Comparison of ENCODE assay signal across 9 cellular contexts in genomic region chr12:96070670-96071279, GRCh38. TPM values are rescaled to one million over a fixed set of nuclear protein-coding genes. Genes with fewer than 3 reads are reported as not detected.
DNase-seq lines count a peak whose midpoint lies in the region; ATAC-seq and TF ChIP-seq lines count a peak whose summit lies in the region.
"Had no signal": no experiment of that assay in that cellular context is flagged by ENCODE, and none has a peak within 500 bp of the region (broad histone marks: within the 10 kb centered on the region; RNA-seq: fewer than 3 reads in every experiment).

No MANE protein-coding gene starts in this region.

- peak; percentile 60 for ATAC-seq in GM18909 (IDR thresholded peaks at IDR 0.05; ENCODE audit: poor library complexity, unreplicated experiment)
- ATAC-seq in stimulated activated naive CD8-positive, alpha-beta T cell treated with anti-CD3 and anti-CD28 coated beads, Interleukin-15, amount 100 ng/mL, for 72 hours: peak; percentile 63

- H3K27ac ChIP-seq in endodermal cell (ENCODE audit: low read depth, low read length): peak overlapping the region; percentile 94
- no peak overlapping the region for H3K27ac ChIP-seq in uterus

- no peak for TF ChIP-seq POLR2A in uterus (IDR thresholded peaks at IDR 0.05)

- DNase-seq in BE2C (peak; percentile 21), NCI-H146 treated with DMSO at 0.1 percent for 48 hours (lab: John Stamatoyannopoulos, UW; ENCODE audit: unreplicated experiment) (peak; percentile 79), endodermal cell (peak; percentile 82), SKM-1 treated with dmso at 0.1 percent for 144 hours (lab: John Stamatoyannopoulos, UW; ENCODE audit: unreplicated experiment) (no peak), AG08395 (ENCODE audit: low spot score) (no peak), uterus (no peak)
- DNase-seq in stimulated activated naive CD8-positive, alpha-beta T cell treated with anti-CD3 and anti-CD28 coated beads, Interleukin-15, amount 100 ng/mL, for 72 hours: no peak

- H3K36me3 ChIP-seq in BE2C (no peaks in the 10 kb centered on the region), endodermal cell (ENCODE audit: control insufficient read depth, insufficient read depth, low read length) (no peaks in the 10 kb centered on the region), uterus (no peaks in the 10 kb centered on the region)

- no peaks in the 10 kb centered on the region for H3K4me1 ChIP-seq in BE2C
- H3K4me1 ChIP-seq in endodermal cell (ENCODE audit: control insufficient read depth, insufficient read depth, low read length): peaks cover 13% of the 10 kb centered on the region
- H3K4me1 ChIP-seq in uterus: no peaks in the 10 kb centered on the region

- H3K9me3 ChIP-seq in BE2C: no peaks in the 10 kb centered on the region
- no peaks in the 10 kb centered on the region for H3K9me3 ChIP-seq in endodermal cell (ENCODE audit: control insufficient read depth, low read length)
- H3K9me3 ChIP-seq in uterus: no peaks in the 10 kb centered on the region

- WGBS in endodermal cell (ENCODE audit: insufficient coverage in 1 of 2, insufficient read length in 1 of 2), 2 experiments: 40 to 62% methylated on average over 5 to 7 of the region's 7 CpGs

- intact Hi-C loops in uterus (cut with DNase I; ENCODE audit: low total_unique reads): loop anchor here (10.0 kb wide), 1 partner anchor 94 kb away; no protein-coding TSS in a partner anchor

- H3K9me3 Mint-ChIP-seq in endodermal cell: peaks cover 3% of the 10 kb centered on the region
- no peaks in the 10 kb centered on the region for H3K9me3 Mint-ChIP-seq in stimulated activated naive CD8-positive, alpha-beta T cell treated with anti-CD3 and anti-CD28 coated beads, Interleukin-15, amount 100 ng/mL, for 72 hours

- H3K36me3 Mint-ChIP-seq in endodermal cell (ENCODE audit: low read depth): no peaks in the 10 kb centered on the region
- H3K36me3 Mint-ChIP-seq: activated naive CD8-positive, alpha-beta T cell had no signal

- H3K27me3 Mint-ChIP-seq in endodermal cell (ENCODE audit: insufficient read depth): no peaks in the 10 kb centered on the region
- no peaks in the 10 kb centered on the region for H3K27me3 Mint-ChIP-seq in stimulated activated naive CD8-positive, alpha-beta T cell treated with anti-CD3 and anti-CD28 coated beads, Interleukin-15, amount 100 ng/mL, for 72 hours
- H3K27me3 Mint-ChIP-seq: activated naive CD8-positive, alpha-beta T cell had no signal

- H3K27ac Mint-ChIP-seq in endodermal cell: no peak overlapping the region
- no peak overlapping the region for H3K27ac Mint-ChIP-seq in stimulated activated naive CD8-positive, alpha-beta T cell treated with anti-CD3 and anti-CD28 coated beads, Interleukin-15, amount 100 ng/mL, for 72 hours
- H3K27ac Mint-ChIP-seq: activated naive CD8-positive, alpha-beta T cell had no signal

- TF ChIP-seq CTCF in BE2C (IDR thresholded peaks at IDR 0.05; ENCODE audit: low read depth, low read length) (peak; percentile 37; the same call in 1 of the 2 replicates), endodermal cell (conservative IDR thresholded peaks at IDR 0.05) (peak; percentile 66), uterus (IDR thresholded peaks at IDR 0.05) (no peak)

- H3K9ac ChIP-seq in endodermal cell (ENCODE audit: extremely low read depth, low read length, poor library complexity, severe bottlenecking): no peak overlapping the region

- H3K4me3 ChIP-seq in BE2C (ENCODE audit: low read depth, low read length) (no peak overlapping the region), endodermal cell (ENCODE audit: low read length) (no peak overlapping the region), uterus (no peak overlapping the region)

- no peak overlapping the region for H3K4me3 Mint-ChIP-seq in endodermal cell
- peak overlapping the region in 1 of 2 donors; percentile 32 for H3K4me3 Mint-ChIP-seq in stimulated activated naive CD8-positive, alpha-beta T cell treated with anti-CD3 and anti-CD28 coated beads, Interleukin-15, amount 100 ng/mL, for 72 hours
- H3K4me3 Mint-ChIP-seq: activated naive CD8-positive, alpha-beta T cell had no signal

- H3K4me1 Mint-ChIP-seq in endodermal cell: peaks cover 19% of the 10 kb centered on the region
- peaks cover 30% of the 10 kb centered on the region for H3K4me1 Mint-ChIP-seq in stimulated activated naive CD8-positive, alpha-beta T cell treated with anti-CD3 and anti-CD28 coated beads, Interleukin-15, amount 100 ng/mL, for 72 hours

- no peaks in the 10 kb centered on the region for H3K27me3 ChIP-seq in BE2C
- no peaks in the 10 kb centered on the region for H3K27me3 ChIP-seq in endodermal cell (ENCODE audit: control insufficient read depth, insufficient read depth, low read length, poor library complexity, severe bottlenecking)
- H3K27me3 ChIP-seq in uterus: no peaks in the 10 kb centered on the region

RNA-seq across cellular contexts. Expression of gene LTA4H, which starts 35.4 kb away (rescaled TPM):
- polyA plus RNA-seq in BE2C (2012; ENCODE audit: insufficient read depth, insufficient read length, low read depth): 15.8 TPM
- total RNA-seq in endodermal cell (100 to 1,000 TPM; 112 to 141 TPM), uterus (100 to 1,000 TPM in 1 of 4 donors, 10 to 100 TPM in 3; 52.9 to 121 (median 70.9) TPM)
- polyA plus RNA-seq in endodermal cell (2013, experiment 1 of 2): 132 TPM
- 110 TPM for polyA plus RNA-seq in endodermal cell (2013, experiment 2 of 2)

Comparison
In these comparisons a context has a peak if more than half of its experiments do, and no peak if none do; other contexts are left out.
1. DNase-seq: peak in BE2C (single experiment), NCI-H146 treated with DMSO at 0.1 percent for 48 hours (single experiment) and endodermal cell (single experiment); none in stimulated activated naive CD8-positive, alpha-beta T cell treated with anti-CD3 and anti-CD28 coated beads, Interleukin-15, amount 100 ng/mL, for 72 hours (0 of 2), SKM-1 treated with dmso at 0.1 percent for 144 hours (single experiment), AG08395 (single experiment) and uterus (0 of 2).
2. CTCF ChIP-seq: peak in BE2C (single experiment) and endodermal cell (single experiment); none in uterus (0 of 4).